In genomic region chr9:71941998-71942567, GRCh38 we compare ENCODE assay signal across 21 cellular contexts. TPM values are rescaled to one million over a fixed set of nuclear protein-coding genes. Genes with fewer than 3 reads are reported as not detected.
DNase-seq lines count a peak whose midpoint lies in the region; ATAC-seq and TF ChIP-seq lines count a peak whose summit lies in the region.
"Had no signal": no experiment of that assay in that cellular context is flagged by ENCODE, and none has a peak within 500 bp of the region (broad histone marks: within the 10 kb centered on the region; RNA-seq: fewer than 3 reads in every experiment).

No MANE protein-coding gene starts in this region.

- peaks cover 9% of the 10 kb centered on the region for H3K4me1 Mint-ChIP-seq in activated T-helper 2 cell treated with anti-CD3 and anti-CD28 coated beads, Interferon-gamma antibody, Interleukin-2, Interleukin-4, amounts not matched to agents 10 μg/mL and 5 μg/mL and 100 μg/mL, durations not matched to agents 14 hours and 24 hours and 36 hours (ENCODE audit: low read depth)
- H3K4me1 Mint-ChIP-seq in activated naive CD8-positive, alpha-beta T cell treated with anti-CD3 and anti-CD28 coated beads for 36 hours, result peaks cover 16% of the 10 kb centered on the region

- H3K4me3 ChIP-seq in choroid plexus epithelial cell (ENCODE audit: low read depth, low read length), result no peak overlapping the region
- H3K4me3 ChIP-seq: breast epithelium, left ventricle myocardium inferior, MG63, PC-9, uterus had no signal

- DNase-seq in left ventricle myocardium superior (no peak), cardiac septum (ENCODE audit: low spot score) (no peak), choroid plexus epithelial cell (ENCODE audit: low read depth) (peak; percentile 36), medulla oblongata (ENCODE audit: extremely low spot score) (peak; percentile 21), NK-92 (lab: John Stamatoyannopoulos, UW; ENCODE audit: unreplicated experiment) (no peak)
- no peak for DNase-seq in activated T-helper 2 cell treated with anti-CD3 and anti-CD28 coated beads, Interferon-gamma antibody, Interleukin-2, Interleukin-4, amounts not matched to agents 10 μg/mL and 5 μg/mL and 100 μg/mL, durations not matched to agents 14 hours and 24 hours and 36 hours (ENCODE audit: low spot score)
- DNase-seq in activated naive CD8-positive, alpha-beta T cell treated with anti-CD3 and anti-CD28 coated beads for 36 hours, result no peak
- DNase-seq: activated CD8-positive, alpha-beta memory T cell treated with anti-CD3 and anti-CD28 coated beads, Interleukin-2, amount 50 U/mL, for 4 hours; BE2C; left ventricle myocardium inferior; MG63; NCI-H1436 treated with DMSO at 0.1 percent for 48 hours; nucleus accumbens; PC-9; retina; SIG-M5; T-helper 17 cell; uterus had no signal

- intact Hi-C loops in left ventricle myocardium superior (cut with micrococcal nuclease) (no loop called here), cardiac septum (cut with DNase I) (no loop called here)
- intact Hi-C loops in activated T-helper 2 cell treated with anti-CD3 and anti-CD28 coated beads, Interferon-gamma antibody, Interleukin-2, Interleukin-4, amounts not matched to agents 10 μg/mL and 5 μg/mL and 100 μg/mL, durations not matched to agents 14 hours and 24 hours and 36 hours (cut with micrococcal nuclease), result no loop called here

- no peak overlapping the region for H3K27ac Mint-ChIP-seq in activated T-helper 2 cell treated with anti-CD3 and anti-CD28 coated beads, Interferon-gamma antibody, Interleukin-2, Interleukin-4, amounts not matched to agents 10 μg/mL and 5 μg/mL and 100 μg/mL, durations not matched to agents 14 hours and 24 hours and 36 hours
- no peak overlapping the region for H3K27ac Mint-ChIP-seq in activated naive CD8-positive, alpha-beta T cell treated with anti-CD3 and anti-CD28 coated beads for 36 hours
- H3K27ac Mint-ChIP-seq: T-helper 17 cell had no signal

- peaks cover 3% of the 10 kb centered on the region for H3K36me3 Mint-ChIP-seq in activated T-helper 2 cell treated with anti-CD3 and anti-CD28 coated beads, Interferon-gamma antibody, Interleukin-2, Interleukin-4, amounts not matched to agents 10 μg/mL and 5 μg/mL and 100 μg/mL, durations not matched to agents 14 hours and 24 hours and 36 hours (ENCODE audit: low read depth)
- H3K36me3 Mint-ChIP-seq in activated naive CD8-positive, alpha-beta T cell treated with anti-CD3 and anti-CD28 coated beads for 36 hours, result peaks cover 1% of the 10 kb centered on the region

- ATAC-seq in left ventricle myocardium superior (peak; percentile 14), GM19324 (IDR thresholded peaks at IDR 0.05; ENCODE audit: low FRiP score, unreplicated experiment) (no peak)
- ATAC-seq: T-helper 17 cell had no signal

- H3K9me3 Mint-ChIP-seq in activated T-helper 2 cell treated with anti-CD3 and anti-CD28 coated beads, Interferon-gamma antibody, Interleukin-2, Interleukin-4, amounts not matched to agents 10 μg/mL and 5 μg/mL and 100 μg/mL, durations not matched to agents 14 hours and 24 hours and 36 hours, result no peaks in the 10 kb centered on the region
- no peaks in the 10 kb centered on the region for H3K9me3 Mint-ChIP-seq in activated naive CD8-positive, alpha-beta T cell treated with anti-CD3 and anti-CD28 coated beads for 36 hours
- H3K9me3 Mint-ChIP-seq: IgD-negative memory B cell had no signal

- no peak for TF ChIP-seq CTCF in choroid plexus epithelial cell (conservative IDR thresholded peaks at IDR 0.05; ENCODE audit: low read depth, low read length)

- H3K4me3 Mint-ChIP-seq in activated T-helper 2 cell treated with anti-CD3 and anti-CD28 coated beads, Interferon-gamma antibody, Interleukin-2, Interleukin-4, amounts not matched to agents 10 μg/mL and 5 μg/mL and 100 μg/mL, durations not matched to agents 14 hours and 24 hours and 36 hours (ENCODE audit: low read depth), result no peak overlapping the region
- no peak overlapping the region for H3K4me3 Mint-ChIP-seq in activated naive CD8-positive, alpha-beta T cell treated with anti-CD3 and anti-CD28 coated beads for 36 hours
- H3K4me3 Mint-ChIP-seq: T-helper 17 cell had no signal

- H3K27me3 Mint-ChIP-seq in activated T-helper 2 cell treated with anti-CD3 and anti-CD28 coated beads, Interferon-gamma antibody, Interleukin-2, Interleukin-4, amounts not matched to agents 10 μg/mL and 5 μg/mL and 100 μg/mL, durations not matched to agents 14 hours and 24 hours and 36 hours (ENCODE audit: low read depth), result no peaks in the 10 kb centered on the region
- no peaks in the 10 kb centered on the region for H3K27me3 Mint-ChIP-seq in activated naive CD8-positive, alpha-beta T cell treated with anti-CD3 and anti-CD28 coated beads for 36 hours
- H3K27me3 Mint-ChIP-seq: IgD-negative memory B cell, T-helper 17 cell had no signal

RNA-seq across cellular contexts. Expression of gene C9orf85, which starts 30.6 kb away (rescaled TPM):
- total RNA-seq in left ventricle myocardium superior, result 7.3 TPM
- total RNA-seq in cardiac septum, result 6.2 TPM
- total RNA-seq in activated T-helper 2 cell treated with anti-CD3 and anti-CD28 coated beads, Interferon-gamma antibody, Interleukin-2, Interleukin-4, amounts not matched to agents 10 μg/mL and 5 μg/mL and 100 μg/mL, durations not matched to agents 14 hours and 24 hours and 36 hours, result 8.3 and 9.8 TPM in 2 replicates
- total RNA-seq in activated naive CD8-positive, alpha-beta T cell treated with anti-CD3 and anti-CD28 coated beads for 36 hours, result 10 to 100 TPM; 13.1 to 13.2 TPM

RNA-seq across cellular contexts. Expression of gene ABHD17B, which starts 31.1 kb away (rescaled TPM):
- 11.3 TPM for total RNA-seq in left ventricle myocardium superior
- 7.8 TPM for total RNA-seq in cardiac septum
- 17.4 and 21.6 TPM in 2 replicates for total RNA-seq in activated T-helper 2 cell treated with anti-CD3 and anti-CD28 coated beads, Interferon-gamma antibody, Interleukin-2, Interleukin-4, amounts not matched to agents 10 μg/mL and 5 μg/mL and 100 μg/mL, durations not matched to agents 14 hours and 24 hours and 36 hours
- total RNA-seq in activated naive CD8-positive, alpha-beta T cell treated with anti-CD3 and anti-CD28 coated beads for 36 hours, result 10 to 100 TPM; 14.8 to 15.5 TPM

Comparison
In these comparisons a context has a peak if more than half of its experiments do, and no peak if none do; other contexts are left out.
1. DNase-seq: peak in choroid plexus epithelial cell (single experiment) and medulla oblongata (single experiment); none in left ventricle myocardium superior (single experiment), cardiac septum (single experiment), activated T-helper 2 cell treated with anti-CD3 and anti-CD28 coated beads, Interferon-gamma antibody, Interleukin-2, Interleukin-4, amounts not matched to agents 10 μg/mL and 5 μg/mL and 100 μg/mL, durations not matched to agents 14 hours and 24 hours and 36 hours (single experiment), NK-92 (single experiment) and activated naive CD8-positive, alpha-beta T cell treated with anti-CD3 and anti-CD28 coated beads for 36 hours (single experiment).